In genomic region chr22:40057652-40058051, GRCh38 we compare ENCODE assay signal across 24 cellular contexts.
A peak's percentile ranks its signal among the peaks of the same experiment; 100 is the strongest.
DNase-seq lines count a peak whose midpoint lies in the region; ATAC-seq and TF ChIP-seq lines count a peak whose summit lies in the region.
"Had no signal": no experiment of that assay in that cellular context is flagged by ENCODE, and none has a peak within 500 bp of the region (broad histone marks: within the 10 kb centered on the region; RNA-seq: fewer than 3 reads in every experiment).

No MANE protein-coding gene starts in this region.

- H2AFZ ChIP-seq in GM23338 = no peak overlapping the region
- H2AFZ ChIP-seq: PC-9 had no signal

- peaks cover 20% of the 10 kb centered on the region for H3K36me3 Mint-ChIP-seq in activated CD4-positive, alpha-beta T cell treated with anti-CD3 and anti-CD28 coated beads, Interleukin-2, amount 10 ng/mL, durations not matched to agents 7 days and 5 days (ENCODE audit: low read depth)
- H3K36me3 Mint-ChIP-seq in GM23338 (ENCODE audit: low read depth) = no peaks in the 10 kb centered on the region
- H3K36me3 Mint-ChIP-seq in activated naive CD4-positive, alpha-beta T cell treated with anti-CD3 and anti-CD28 coated beads, Interleukin-2, amount 50 U/mL, for 72 hours = no peaks in the 10 kb centered on the region
- no peaks in the 10 kb centered on the region for H3K36me3 Mint-ChIP-seq in natural killer cell treated with Interleukin-12 subunit alpha and Interleukin-12 subunit beta and Interleukin-15 and Interleukin-18, amount 100 ng/mL, for 72 hours

- peak overlapping the region; percentile 13; the same call in 1 of the 2 replicates for H3K4me2 ChIP-seq in GM23338
- H3K4me2 ChIP-seq: PC-9 had no signal

- H4K20me1 ChIP-seq in GM23338 (replicated peaks; ENCODE audit: insufficient read depth) = no peaks in the 10 kb centered on the region; the same call in 1 of the 2 replicates

- no peak overlapping the region for H3K27ac ChIP-seq in GM23338 (ENCODE audit: low read depth)
- H3K27ac ChIP-seq in WERI-Rb-1 = no peak overlapping the region
- H3K27ac ChIP-seq: esophagus squamous epithelium, PC-9, SJSA1, upper lobe of right lung had no signal

- ATAC-seq in GM23338 = no peak
- ATAC-seq in activated naive CD4-positive, alpha-beta T cell treated with anti-CD3 and anti-CD28 coated beads, Interleukin-2, amount 50 U/mL, for 72 hours = no peak
- no peak for ATAC-seq in natural killer cell treated with Interleukin-12 subunit alpha and Interleukin-12 subunit beta and Interleukin-15 and Interleukin-18, amount 100 ng/mL, for 72 hours
- no peak for ATAC-seq in HG03378 (IDR thresholded peaks at IDR 0.05; ENCODE audit: unreplicated experiment)
- ATAC-seq: HepG2 had no signal

- H3K4me1 Mint-ChIP-seq in activated CD4-positive, alpha-beta T cell treated with anti-CD3 and anti-CD28 coated beads, Interleukin-2, amount 10 ng/mL, durations not matched to agents 7 days and 5 days = peaks cover 57% of the 10 kb centered on the region
- H3K4me1 Mint-ChIP-seq in GM23338 = peaks cover 39% of the 10 kb centered on the region
- peaks cover 46% of the 10 kb centered on the region in 2 donors for H3K4me1 Mint-ChIP-seq in natural killer cell treated with Interleukin-12 subunit alpha and Interleukin-12 subunit beta and Interleukin-15 and Interleukin-18, amount 100 ng/mL, for 72 hours (ENCODE audit: low read depth in 2 of 2)

- TF ChIP-seq CTCF in GM23338 (conservative IDR thresholded peaks at IDR 0.05; ENCODE audit: low read depth in 2 of 2) = no peak
- no peak for TF ChIP-seq CTCF in WERI-Rb-1 (IDR thresholded peaks at IDR 0.05; ENCODE audit: low read depth, low read length)

- no peaks in the 10 kb centered on the region for H3F3A ChIP-seq in GM23338 (replicated peaks; ENCODE audit: low read depth)

- POLR2A ChIA-PET in activated CD4-positive, alpha-beta T cell treated with anti-CD3 and anti-CD28 coated beads, Interleukin-2, amount 10 ng/mL, durations not matched to agents 7 days and 5 days (lab: Charles Lee) = interaction anchor here (1.6 kb wide), 1 partner anchor 13 kb away, joined by 3 read pairs; no protein-coding TSS in a partner anchor

- peaks cover 49% of the 10 kb centered on the region for H3K79me2 ChIP-seq in GM23338 (replicated peaks; ENCODE audit: insufficient read depth)

- no peak overlapping the region for H3K4me3 Mint-ChIP-seq in activated CD4-positive, alpha-beta T cell treated with anti-CD3 and anti-CD28 coated beads, Interleukin-2, amount 10 ng/mL, durations not matched to agents 7 days and 5 days
- H3K4me3 Mint-ChIP-seq in GM23338 = no peak overlapping the region
- H3K4me3 Mint-ChIP-seq in natural killer cell treated with Interleukin-12 subunit alpha and Interleukin-12 subunit beta and Interleukin-15 and Interleukin-18, amount 100 ng/mL, for 72 hours = peak overlapping the region; percentile 9
- H3K4me3 Mint-ChIP-seq: nephron progenitor cell; T-helper 1 cell treated with Interleukin-12 subunit alpha and Interleukin-12 subunit beta and Interleukin-4 antibody, amounts not matched to agents 30 μg/mL and 1 μg/mL, for 36 hours had no signal

- H3K36me3 ChIP-seq in GM23338 (ENCODE audit: insufficient read depth) (no peaks in the 10 kb centered on the region), WERI-Rb-1 (no peaks in the 10 kb centered on the region)
- H3K36me3 ChIP-seq: esophagus squamous epithelium, SJSA1, upper lobe of right lung had no signal

- H3K9me2 ChIP-seq in GM23338 (ENCODE audit: insufficient read depth) = no peaks in the 10 kb centered on the region

- H3K27ac Mint-ChIP-seq in activated CD4-positive, alpha-beta T cell treated with anti-CD3 and anti-CD28 coated beads, Interleukin-2, amount 10 ng/mL, durations not matched to agents 7 days and 5 days = peak overlapping the region; percentile 21
- H3K27ac Mint-ChIP-seq in GM23338 = no peak overlapping the region
- peak overlapping the region; percentile 45 to 72 for H3K27ac Mint-ChIP-seq in activated naive CD4-positive, alpha-beta T cell treated with anti-CD3 and anti-CD28 coated beads, Interleukin-2, amount 50 U/mL, for 72 hours
- peak overlapping the region; percentile 14 to 71 for H3K27ac Mint-ChIP-seq in natural killer cell treated with Interleukin-12 subunit alpha and Interleukin-12 subunit beta and Interleukin-15 and Interleukin-18, amount 100 ng/mL, for 72 hours
- H3K27ac Mint-ChIP-seq: nephron progenitor cell; T-helper 1 cell treated with Interleukin-12 subunit alpha and Interleukin-12 subunit beta and Interleukin-4 antibody, amounts not matched to agents 30 μg/mL and 1 μg/mL, for 36 hours had no signal

- H3K27me3 Mint-ChIP-seq in activated CD4-positive, alpha-beta T cell treated with anti-CD3 and anti-CD28 coated beads, Interleukin-2, amount 10 ng/mL, durations not matched to agents 7 days and 5 days = no peaks in the 10 kb centered on the region
- peaks cover 5% of the 10 kb centered on the region for H3K27me3 Mint-ChIP-seq in GM23338 (ENCODE audit: insufficient read depth, low read depth, poor library complexity)
- H3K27me3 Mint-ChIP-seq in natural killer cell treated with Interleukin-12 subunit alpha and Interleukin-12 subunit beta and Interleukin-15 and Interleukin-18, amount 100 ng/mL, for 72 hours = no peaks in the 10 kb centered on the region

- peaks cover 53% of the 10 kb centered on the region for H3K4me1 ChIP-seq in GM23338 (ENCODE audit: insufficient read depth)
- H3K4me1 ChIP-seq: SJSA1 had no signal

- H3K9me3 ChIP-seq in WERI-Rb-1 (ENCODE audit: severe bottlenecking) = no peaks in the 10 kb centered on the region
- H3K9me3 ChIP-seq: esophagus squamous epithelium, SJSA1, upper lobe of right lung had no signal

- H3K4me3 ChIP-seq in GM23338 (no peak overlapping the region), WERI-Rb-1 (ENCODE audit: low read depth, low read length) (no peak overlapping the region)
- H3K4me3 ChIP-seq: esophagus squamous epithelium, PC-9, SJSA1, upper lobe of right lung had no signal

- peaks cover 2% of the 10 kb centered on the region for H3K9me3 Mint-ChIP-seq in activated CD4-positive, alpha-beta T cell treated with anti-CD3 and anti-CD28 coated beads, Interleukin-2, amount 10 ng/mL, durations not matched to agents 7 days and 5 days
- H3K9me3 Mint-ChIP-seq in GM23338 = no peaks in the 10 kb centered on the region
- no peaks in the 10 kb centered on the region for H3K9me3 Mint-ChIP-seq in activated naive CD4-positive, alpha-beta T cell treated with anti-CD3 and anti-CD28 coated beads, Interleukin-2, amount 50 U/mL, for 72 hours
- H3K9me3 Mint-ChIP-seq in natural killer cell treated with Interleukin-12 subunit alpha and Interleukin-12 subunit beta and Interleukin-15 and Interleukin-18, amount 100 ng/mL, for 72 hours = no peaks in the 10 kb centered on the region
- H3K9me3 Mint-ChIP-seq: nephron progenitor cell; T-helper 1 cell treated with Interleukin-12 subunit alpha and Interleukin-12 subunit beta and Interleukin-4 antibody, amounts not matched to agents 30 μg/mL and 1 μg/mL, for 36 hours had no signal

- CTCF ChIA-PET in activated CD4-positive, alpha-beta T cell treated with anti-CD3 and anti-CD28 coated beads, Interleukin-2, amount 10 ng/mL, durations not matched to agents 7 days and 5 days (lab: Charles Lee) = no interaction called here

- H3K27me3 ChIP-seq in GM23338 (ENCODE audit: insufficient read depth) (no peaks in the 10 kb centered on the region), WERI-Rb-1 (ENCODE audit: insufficient read depth, low read depth, severe bottlenecking) (no peaks in the 10 kb centered on the region)
- H3K27me3 ChIP-seq: esophagus squamous epithelium, SJSA1, upper lobe of right lung had no signal

- no peak for DNase-seq in activated CD4-positive, alpha-beta T cell treated with anti-CD3 and anti-CD28 coated beads, Interleukin-2, amount 10 ng/mL, durations not matched to agents 7 days and 5 days
- no peak for DNase-seq in activated CD4-positive, alpha-beta T cell treated with anti-CD3 and anti-CD28 coated beads, Interleukin-2, amount 50 U/mL, for 4 hours
- DNase-seq in GM23338 (ENCODE audit: low spot score) = no peak
- no peak for DNase-seq in activated naive CD4-positive, alpha-beta T cell treated with anti-CD3 and anti-CD28 coated beads, Interleukin-2, amount 50 U/mL, for 72 hours (ENCODE audit: low spot score in 2 of 2)
- no peak for DNase-seq in natural killer cell treated with Interleukin-12 subunit alpha and Interleukin-12 subunit beta and Interleukin-15 and Interleukin-18, amount 100 ng/mL, for 72 hours (ENCODE audit: low spot score)
- no peak for DNase-seq in WERI-Rb-1
- DNase-seq in mesenteric fat pad (ENCODE audit: low spot score) = no peak
- DNase-seq: activated CD4-positive, CD25-positive, alpha-beta regulatory T cell; amygdala; C1 segment of cervical spinal cord; DMS153; esophagus squamous epithelium; kidney glomerular epithelial cell; mesenchymal stem cell; MM.1S; NCI-H1694; NCI-H82; nephron progenitor cell; PC-9; upper lobe of right lung had no signal

TF ChIP-seq in GM23338, 12 proteins besides CTCF, POLR2A, EP300 and RAD21 (continues in another document):
- no peak for TF ChIP-seq CREB1 (CRISPR knock-in tag; IDR thresholded peaks at IDR 0.05; ENCODE audit: low read depth)
